12 cellular contexts compared by ENCODE assay signal in genomic region chr3:170709046-170709445, GRCh38.
DNase-seq lines count a peak whose midpoint lies in the region; ATAC-seq and TF ChIP-seq lines count a peak whose summit lies in the region.
"Had no signal": no experiment of that assay in that cellular context is flagged by ENCODE, and none has a peak within 500 bp of the region (broad histone marks: within the 10 kb centered on the region; RNA-seq: fewer than 3 reads in every experiment).

No MANE protein-coding gene starts in this region.

- peaks cover 9% of the 10 kb centered on the region for H3K9me3 ChIP-seq in adipocyte (ENCODE audit: control insufficient read depth, low read length)
- peaks cover 0 to 25% (median 0%) of the 10 kb centered on the region in 3 donors for H3K9me3 ChIP-seq in gastroesophageal sphincter

- DNase-seq in Right ventricle myocardium superior, result peak; percentile 47
- DNase-seq in cardiac septum (ENCODE audit: low spot score), result no peak
- DNase-seq in adipocyte (ENCODE audit: low read depth), result peak; percentile 94
- no peak for DNase-seq in superior temporal gyrus (ENCODE audit: extremely low spot score)
- no peak for DNase-seq in germinal center (ENCODE audit: low spot score)
- no peak for DNase-seq in GM20000 (ENCODE audit: low spot score)
- DNase-seq: natural killer cell, NCI-H345, RPMI8226, small intestine had no signal

- peak overlapping the region; percentile 29 for H3K4me3 ChIP-seq in adipocyte (ENCODE audit: low read length)
- no peak overlapping the region for H3K4me3 ChIP-seq in gastroesophageal sphincter

- H3K27ac ChIP-seq in gastroesophageal sphincter, result peak overlapping the region in 1 of 4 donors; percentile 3

- TF ChIP-seq CTCF in gastroesophageal sphincter (IDR thresholded peaks at IDR 0.05) (no peak), GM20000 (IDR thresholded peaks at IDR 0.05; ENCODE audit: extremely low read depth, missing control alignments) (no peak)

- H3K4me1 ChIP-seq in adipocyte (ENCODE audit: control insufficient read depth, insufficient read depth, low read length) (peaks cover 44% of the 10 kb centered on the region), gastroesophageal sphincter (no peaks in the 10 kb centered on the region)

- intact Hi-C loops in Right ventricle myocardium superior (cut with DNase I) (no loop called here), cardiac septum (cut with DNase I) (no loop called here)

- H3K9ac ChIP-seq in adipocyte (ENCODE audit: low read length), result no peak overlapping the region

- H3K27me3 ChIP-seq in adipocyte (replicated peaks; ENCODE audit: control insufficient read depth, insufficient read depth, low read length) (no peaks in the 10 kb centered on the region), gastroesophageal sphincter (no peaks in the 10 kb centered on the region)

- TF ChIP-seq POLR2A in gastroesophageal sphincter (IDR thresholded peaks at IDR 0.05), result no peak

- no peaks in the 10 kb centered on the region for H3K36me3 ChIP-seq in adipocyte (ENCODE audit: control insufficient read depth, insufficient read depth, low read length, severe bottlenecking)
- no peaks in the 10 kb centered on the region for H3K36me3 ChIP-seq in gastroesophageal sphincter

- WGBS in gastroesophageal sphincter (ENCODE audit: low coverage in 1 of 2), 2 donors, result no CpG with 5 or more reads among the region's 1 CpG

- TF ChIP-seq EP300 in gastroesophageal sphincter (IDR thresholded peaks at IDR 0.05), result no peak

- ATAC-seq in Right ventricle myocardium superior (ENCODE audit: poor library complexity) (peak; percentile 80), gastroesophageal sphincter (peak; percentile 91)
- ATAC-seq in activated CD4-positive, CD25-positive, alpha-beta regulatory T cell treated with anti-CD3 and anti-CD28 coated beads, Interleukin-2, amount 50 U/mL, for 24 hours, result no peak
- ATAC-seq: natural killer cell had no signal

Comparison
In these comparisons a context has a peak if more than half of its experiments do, and no peak if none do; other contexts are left out.
1. DNase-seq: peak in Right ventricle myocardium superior (single experiment) and adipocyte (single experiment); none in cardiac septum (single experiment), superior temporal gyrus (single experiment), germinal center (single experiment) and GM20000 (single experiment).
2. ATAC-seq: peak in Right ventricle myocardium superior (single experiment) and gastroesophageal sphincter (single experiment); none in activated CD4-positive, CD25-positive, alpha-beta regulatory T cell treated with anti-CD3 and anti-CD28 coated beads, Interleukin-2, amount 50 U/mL, for 24 hours (0 of 2).